Comparison of ENCODE assay signal across 19 cellular contexts in genomic region chr11:1111545-1112212, GRCh38. TPM values are rescaled to one million over a fixed set of nuclear protein-coding genes. Genes with fewer than 3 reads are reported as not detected.
DNase-seq lines count a peak whose midpoint lies in the region; ATAC-seq and TF ChIP-seq lines count a peak whose summit lies in the region.
"Had no signal": no experiment of that assay in that cellular context is flagged by ENCODE, and none has a peak within 500 bp of the region (broad histone marks: within the 10 kb centered on the region; RNA-seq: fewer than 3 reads in every experiment).

No MANE protein-coding gene starts in this region.

- H3K9me3 Mint-ChIP-seq in endodermal cell: no peaks in the 10 kb centered on the region
- no peaks in the 10 kb centered on the region for H3K9me3 Mint-ChIP-seq in activated T-helper 17 cell treated with anti-CD3 and anti-CD28 coated beads, Interleukin-2, amount 50 U/mL, for 72 hours

- no peaks in the 10 kb centered on the region for H3K36me3 Mint-ChIP-seq in endodermal cell (ENCODE audit: low read depth)
- H3K36me3 Mint-ChIP-seq in activated T-helper 17 cell treated with anti-CD3 and anti-CD28 coated beads, Interleukin-2, amount 50 U/mL, for 72 hours (ENCODE audit: low read depth): no peaks in the 10 kb centered on the region

- H3K4me3 ChIP-seq in heart right ventricle (no peak overlapping the region), endodermal cell (ENCODE audit: low read length) (no peak overlapping the region), spleen (no peak overlapping the region), PC-9 (no peak overlapping the region), MG63 (no peak overlapping the region)
- H3K4me3 ChIP-seq: BLaER1 had no signal

- H3K9me3 ChIP-seq in heart right ventricle (no peaks in the 10 kb centered on the region), endodermal cell (ENCODE audit: control insufficient read depth, low read length) (no peaks in the 10 kb centered on the region), spleen (no peaks in the 10 kb centered on the region), PC-9 (ENCODE audit: insufficient read depth, low read depth) (no peaks in the 10 kb centered on the region), MG63 (no peaks in the 10 kb centered on the region)

- H3K4me3 Mint-ChIP-seq in endodermal cell: no peak overlapping the region
- no peak overlapping the region for H3K4me3 Mint-ChIP-seq in activated T-helper 17 cell treated with anti-CD3 and anti-CD28 coated beads, Interleukin-2, amount 50 U/mL, for 72 hours

- no peak overlapping the region for H2AFZ ChIP-seq in PC-9

- no TSS peak for BruUV-seq in PC-9 (replicated peaks; lab: Mats Ljungman, UMichigan)

- H4K20me1 ChIP-seq in PC-9 (ENCODE audit: insufficient read depth): no peaks in the 10 kb centered on the region
- H4K20me1 ChIP-seq: BLaER1 had no signal

- intact Hi-C loops in Right ventricle myocardium superior (cut with DNase I) (no loop called here), heart right ventricle (cut with DNase I) (no loop called here), spleen (cut with DNase I; ENCODE audit: low total_unique reads) (no loop called here), PC-9 (cut with micrococcal nuclease; ENCODE audit: unreplicated experiment) (loop anchor here (5.0 to 10.0 kb wide), 4 partner anchors 41 to 406 kb away; no protein-coding TSS in a partner anchor)

- no peaks in the 10 kb centered on the region for H3K36me3 ChIP-seq in heart right ventricle
- H3K36me3 ChIP-seq in endodermal cell (ENCODE audit: control insufficient read depth, insufficient read depth, low read length): no peaks in the 10 kb centered on the region
- no peaks in the 10 kb centered on the region for H3K36me3 ChIP-seq in spleen
- no peaks in the 10 kb centered on the region for H3K36me3 ChIP-seq in PC-9 (ENCODE audit: low read depth)
- no peaks in the 10 kb centered on the region for H3K36me3 ChIP-seq in MG63
- H3K36me3 ChIP-seq: BLaER1 had no signal

- H3K27ac ChIP-seq in heart right ventricle (no peak overlapping the region), endodermal cell (ENCODE audit: low read depth, low read length) (no peak overlapping the region), spleen (no peak overlapping the region), PC-9 (no peak overlapping the region)
- H3K27ac ChIP-seq: BLaER1, HL-60 had no signal

- H3F3A ChIP-seq in PC-9 (ENCODE audit: insufficient read depth, low read depth): peaks cover 11% of the 10 kb centered on the region; the same call in 1 of the 2 replicates

- H3K9ac ChIP-seq in endodermal cell (ENCODE audit: extremely low read depth, low read length, poor library complexity, severe bottlenecking): no peak overlapping the region
- H3K9ac ChIP-seq: BLaER1 had no signal

- TF ChIP-seq POLR2A in spleen (IDR thresholded peaks at IDR 0.05): no peak

- CTCF ChIA-PET in PC-9 (lab: Charles Lee): no interaction called here

- H3K79me2 ChIP-seq in PC-9 (ENCODE audit: low read depth): no peaks in the 10 kb centered on the region

- H3K9me2 ChIP-seq in PC-9 (ENCODE audit: insufficient read depth): no peaks in the 10 kb centered on the region

- H3K4me1 Mint-ChIP-seq in endodermal cell: no peaks in the 10 kb centered on the region
- peaks cover 4% of the 10 kb centered on the region for H3K4me1 Mint-ChIP-seq in activated T-helper 17 cell treated with anti-CD3 and anti-CD28 coated beads, Interleukin-2, amount 50 U/mL, for 72 hours

- no peaks in the 10 kb centered on the region for H3K4me1 ChIP-seq in heart right ventricle
- no peaks in the 10 kb centered on the region for H3K4me1 ChIP-seq in endodermal cell (ENCODE audit: control insufficient read depth, insufficient read depth, low read length)
- peaks cover 0 to 4% (median 0%) of the 10 kb centered on the region in 6 donors for H3K4me1 ChIP-seq in spleen
- H3K4me1 ChIP-seq in PC-9 (replicated peaks; ENCODE audit: insufficient read depth): no peaks in the 10 kb centered on the region

- no peak for ATAC-seq in Right ventricle myocardium superior (ENCODE audit: poor library complexity)
- no peak for ATAC-seq in heart right ventricle
- ATAC-seq in activated T-helper 17 cell treated with anti-CD3 and anti-CD28 coated beads, Interleukin-2, amount 50 U/mL, for 72 hours (replicated peaks): no peak

- WGBS in heart right ventricle, 2 donors: 79 to 81% methylated on average over 10 of the region's 10 CpGs
- WGBS in endodermal cell (ENCODE audit: insufficient coverage in 1 of 2, insufficient read length in 1 of 2), 2 experiments: 92 to 98% methylated on average over 9 to 10 of the region's 10 CpGs
- 75 to 92% (median 78%) methylated on average over 6 to 10 of the region's 10 CpGs for WGBS in spleen, 5 donors

- no peak overlapping the region for H3K27ac Mint-ChIP-seq in endodermal cell
- no peak overlapping the region for H3K27ac Mint-ChIP-seq in activated T-helper 17 cell treated with anti-CD3 and anti-CD28 coated beads, Interleukin-2, amount 50 U/mL, for 72 hours

- POLR2A ChIA-PET in PC-9 (lab: Charles Lee; ENCODE audit: unreplicated experiment): no interaction called here

- H3K27me3 ChIP-seq in heart right ventricle: peaks cover 0 to 23% (median 0%) of the 10 kb centered on the region in 7 donors
- no peaks in the 10 kb centered on the region for H3K27me3 ChIP-seq in endodermal cell (ENCODE audit: control insufficient read depth, insufficient read depth, low read length, poor library complexity, severe bottlenecking)
- H3K27me3 ChIP-seq in spleen (replicated peaks in 1 of 7): peaks cover 0 to 35% (median 0%) of the 10 kb centered on the region in 7 donors
- 0 out of 2 replicates have a peak, but pooled peaks cover 7% of the 10 kb centered on the region for H3K27me3 ChIP-seq in PC-9 (ENCODE audit: insufficient read depth, low read depth)
- no peaks in the 10 kb centered on the region; the same call in 1 of the 2 replicates for H3K27me3 ChIP-seq in MG63
- H3K27me3 ChIP-seq: BLaER1 had no signal

- H3K27me3 Mint-ChIP-seq in endodermal cell (ENCODE audit: insufficient read depth): no peaks in the 10 kb centered on the region
- no peaks in the 10 kb centered on the region for H3K27me3 Mint-ChIP-seq in activated T-helper 17 cell treated with anti-CD3 and anti-CD28 coated beads, Interleukin-2, amount 50 U/mL, for 72 hours

- DNase-seq in Right ventricle myocardium superior: peak; percentile 21
- no peak for DNase-seq in heart right ventricle
- DNase-seq in endodermal cell: peak; percentile 28
- peak; percentile 79 for DNase-seq in mesenteric fat pad (ENCODE audit: low spot score)
- DNase-seq in spleen: peak; percentile 46
- no peak for DNase-seq in PC-9
- DNase-seq in MG63: no peak
- DNase-seq: DND-41, HCEC 1CT, MV-4-11, NCI-H1417 treated with DMSO at 0.1 percent for 48 hours, NCI-H2029, NCI-H2171, NCI-H82 had no signal

- TF ChIP-seq CTCF in heart right ventricle (IDR thresholded peaks at IDR 0.05) (no peak), endodermal cell (conservative IDR thresholded peaks at IDR 0.05) (no peak), spleen (IDR thresholded peaks at IDR 0.05 in 8 of 11, conservative IDR thresholded peaks at IDR 0.05 in 3 of 11) (no peak), PC-9 (conservative IDR thresholded peaks at IDR 0.05) (no peak)

- no peak overlapping the region for H3K4me2 ChIP-seq in PC-9
- H3K4me2 ChIP-seq: BLaER1 had no signal

RNA-seq across cellular contexts. Expression of gene MUC2, which starts 37.0 kb away (rescaled TPM):
- total RNA-seq in Right ventricle myocardium superior (not detected), heart right ventricle (under 1 TPM in 1 of 10 donors, not detected in 9; 0.03 TPM), endodermal cell (not detected), mesenteric fat pad (0.80 TPM), spleen (under 1 TPM in 2 of 7 donors, not detected in 5; 0.03 to 0.06 TPM), PC-9 (2021) (0.03 and 0.04 TPM in 2 replicates)
- polyA plus RNA-seq in heart right ventricle (not detected), spleen (under 1 TPM in 1 of 3 donors, not detected in 2; 0.03 TPM)
- polyA plus RNA-seq in endodermal cell (2013, experiment 1 of 2): not detected
- polyA plus RNA-seq in endodermal cell (2013, experiment 2 of 2): not detected
- not detected for total RNA-seq in activated T-helper 17 cell treated with anti-CD3 and anti-CD28 coated beads, Interleukin-2, amount 50 U/mL, for 72 hours
- total RNA-seq in MG63 (2014; rRNA removed; shearing (Covaris generic); ENCODE audit: low replicate concordance): not detected in 2 replicates
- total RNA-seq: A172, NCI-H460 had no signal

RNA-seq across cellular contexts. Expression of gene MUC5AC, which starts 46.1 kb away (rescaled TPM):
- total RNA-seq in Right ventricle myocardium superior (not detected), heart right ventricle (not detected), endodermal cell (not detected), mesenteric fat pad (not detected), spleen (not detected), PC-9 (2021) (0.09 and 0.25 TPM in 2 replicates)
- polyA plus RNA-seq in heart right ventricle (not detected), spleen (under 1 TPM in 2 of 3 donors, not detected in 1; under 0.01 TPM)
- not detected for polyA plus RNA-seq in endodermal cell (2013, experiment 1 of 2)
- polyA plus RNA-seq in endodermal cell (2013, experiment 2 of 2): not detected
- not detected for total RNA-seq in activated T-helper 17 cell treated with anti-CD3 and anti-CD28 coated beads, Interleukin-2, amount 50 U/mL, for 72 hours
- not detected in 2 replicates for total RNA-seq in MG63 (2014; rRNA removed; shearing (Covaris generic); ENCODE audit: low replicate concordance)
- total RNA-seq: A172, NCI-H460 had no signal

Comparison
In these comparisons a context has a peak if more than half of its experiments do, and no peak if none do; other contexts are left out.
1. DNase-seq: peak in Right ventricle myocardium superior (single experiment), endodermal cell (single experiment), mesenteric fat pad (single experiment) and spleen (single experiment); none in heart right ventricle (0 of 2), PC-9 (0 of 2) and MG63 (single experiment).